ENCODE assay signal across 8 cellular contexts in the genomic region with DNA sequence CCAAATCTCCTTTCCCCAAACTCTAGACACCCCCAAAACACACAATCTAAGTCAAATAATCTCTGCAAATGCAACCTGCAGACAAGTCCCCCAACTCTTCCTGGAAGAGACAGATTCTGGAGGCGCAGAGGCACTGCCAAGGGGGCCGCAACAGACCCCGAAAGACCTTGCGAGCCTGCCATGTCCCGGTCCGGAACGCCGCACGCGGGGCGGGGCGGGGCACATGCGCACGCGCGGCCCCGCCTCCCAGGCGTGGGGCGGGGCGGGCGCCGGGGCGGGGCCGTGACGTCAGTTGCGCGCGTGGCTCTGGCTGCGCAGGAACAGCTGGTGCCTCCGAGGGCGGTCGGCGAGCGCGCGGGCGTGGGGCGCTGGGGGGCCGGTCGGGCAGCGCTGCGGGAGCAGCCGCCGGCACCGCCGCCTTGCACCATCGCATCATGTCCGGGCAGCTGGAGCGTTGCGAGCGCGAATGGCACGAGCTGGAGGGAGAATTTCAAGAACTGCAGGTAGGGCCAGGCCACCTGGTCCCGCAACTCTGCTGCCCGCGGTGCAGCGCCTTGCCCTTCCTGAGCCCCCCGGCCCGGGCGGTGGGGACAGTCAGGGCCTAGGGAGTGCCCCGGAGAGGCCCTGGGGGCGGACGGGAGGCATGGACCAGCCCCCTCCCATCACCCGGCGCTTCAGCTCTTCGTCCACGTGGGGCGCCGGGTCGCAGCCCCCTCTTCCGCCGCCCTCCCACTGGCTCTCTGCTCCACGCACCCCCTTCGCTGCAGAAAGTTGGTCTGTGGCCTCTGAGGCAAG. TPM values are rescaled to one million over a fixed set of nuclear protein-coding genes. Genes with fewer than 3 reads are reported as not detected.
DNase-seq lines count a peak whose midpoint lies in the region; ATAC-seq and TF ChIP-seq lines count a peak whose summit lies in the region.

A gene (plus strand): TSS at position 291 of the 795 bp plus-strand sequence. CDS start 144 bp downstream, at position 435.

- H3K4me1 Mint-ChIP-seq in activated CD8-positive, alpha-beta memory T cell treated with anti-CD3 and anti-CD28 coated beads, Interleukin-2, amount 10 ng/mL, durations not matched to agents 7 days and 5 days, result peaks cover 26% of the 10 kb centered on the region
- peaks cover 17% of the 10 kb centered on the region for H3K4me1 Mint-ChIP-seq in endodermal cell
- H3K4me1 Mint-ChIP-seq in mesothelial cell of epicardium, result peaks cover 19% of the 10 kb centered on the region

- H3K27ac Mint-ChIP-seq in activated CD8-positive, alpha-beta memory T cell treated with anti-CD3 and anti-CD28 coated beads, Interleukin-2, amount 10 ng/mL, durations not matched to agents 7 days and 5 days, result peak within 1 kb of the TSS; percentile 96
- peak within 1 kb of the TSS; percentile 97 for H3K27ac Mint-ChIP-seq in endodermal cell
- peak within 1 kb of the TSS; percentile 91 for H3K27ac Mint-ChIP-seq in mesothelial cell of epicardium

- H3K27ac ChIP-seq in endodermal cell (ENCODE audit: low read depth, low read length), result peak within 1 kb of the TSS; percentile 80

- DNase-seq in BE2C (peak; percentile 90), NCI-H748 (lab: John Stamatoyannopoulos, UW; ENCODE audit: unreplicated experiment) (peak; percentile 76), endodermal cell (peak; percentile 95), mesothelial cell of epicardium (ENCODE audit: low spot score in 2 of 2, unreplicated experiment in 2 of 2) (peak; percentile 79 to 88)
- peak; percentile 85 for DNase-seq in activated CD8-positive, alpha-beta memory T cell treated with anti-CD3 and anti-CD28 coated beads, Interleukin-2, amount 10 ng/mL, durations not matched to agents 7 days and 5 days
- peak; percentile 67 to 76 for DNase-seq in stimulated activated CD8-positive, alpha-beta memory T cell treated with anti-CD3 and anti-CD28 coated beads, Interleukin-2, amount 100 ng/mL, for 1 hour (ENCODE audit: low read depth in 2 of 2)

- no peaks in the 10 kb centered on the region for H3K9me3 Mint-ChIP-seq in activated CD8-positive, alpha-beta memory T cell treated with anti-CD3 and anti-CD28 coated beads, Interleukin-2, amount 10 ng/mL, durations not matched to agents 7 days and 5 days (ENCODE audit: low read depth)
- H3K9me3 Mint-ChIP-seq in endodermal cell (peaks cover 16% of the 10 kb centered on the region), mesothelial cell of epicardium (no peaks in the 10 kb centered on the region)

- peaks cover 8% of the 10 kb centered on the region for H3K36me3 ChIP-seq in BE2C
- no peaks in the 10 kb centered on the region for H3K36me3 ChIP-seq in endodermal cell (ENCODE audit: control insufficient read depth, insufficient read depth, low read length)

- H3K9me3 ChIP-seq in BE2C (no peaks in the 10 kb centered on the region), endodermal cell (ENCODE audit: control insufficient read depth, low read length) (no peaks in the 10 kb centered on the region)

- H3K4me1 ChIP-seq in BE2C (peaks cover 3% of the 10 kb centered on the region; the same call in 1 of the 2 replicates), endodermal cell (ENCODE audit: control insufficient read depth, insufficient read depth, low read length) (no peaks in the 10 kb centered on the region)

- H3K4me3 ChIP-seq in BE2C (ENCODE audit: low read depth, low read length), result peak within 1 kb of the TSS; percentile 93
- peak within 1 kb of the TSS; percentile 91 for H3K4me3 ChIP-seq in endodermal cell (ENCODE audit: low read length)

- peak; percentile 56 for ATAC-seq in GM18873 (IDR thresholded peaks at IDR 0.05; ENCODE audit: low FRiP score, unreplicated experiment)
- ATAC-seq in HG03108 (IDR thresholded peaks at IDR 0.05; ENCODE audit: unreplicated experiment), result peak; percentile 84
- ATAC-seq in activated CD8-positive, alpha-beta memory T cell treated with anti-CD3 and anti-CD28 coated beads, Interleukin-2, amount 10 ng/mL, durations not matched to agents 7 days and 5 days, result peak; percentile 89

- H3K27me3 ChIP-seq in BE2C (no peaks in the 10 kb centered on the region), endodermal cell (ENCODE audit: control insufficient read depth, insufficient read depth, low read length, poor library complexity, severe bottlenecking) (no peaks in the 10 kb centered on the region)

- TF ChIP-seq CTCF in BE2C (IDR thresholded peaks at IDR 0.05; ENCODE audit: low read depth, low read length), result 0 out of 2 replicates have a peak, but pooled peaks have one; percentile 5
- TF ChIP-seq CTCF in endodermal cell (conservative IDR thresholded peaks at IDR 0.05), result peak; percentile 47
- TF ChIP-seq CTCF in mesothelial cell of epicardium (IDR thresholded peaks at IDR 0.05; ENCODE audit: unreplicated experiment), result no peak

- H3K4me3 Mint-ChIP-seq in activated CD8-positive, alpha-beta memory T cell treated with anti-CD3 and anti-CD28 coated beads, Interleukin-2, amount 10 ng/mL, durations not matched to agents 7 days and 5 days, result peak within 1 kb of the TSS; percentile 99
- peak within 1 kb of the TSS; percentile 81 for H3K4me3 Mint-ChIP-seq in endodermal cell
- peak within 1 kb of the TSS; percentile 91 for H3K4me3 Mint-ChIP-seq in mesothelial cell of epicardium

- peak within 1 kb of the TSS; percentile 90 for H3K9ac ChIP-seq in endodermal cell (ENCODE audit: extremely low read depth, low read length, poor library complexity, severe bottlenecking)

- 0% methylated on average over 29 to 74 of the region's 74 CpGs for WGBS in endodermal cell (ENCODE audit: insufficient coverage in 1 of 2, insufficient read length in 1 of 2), 2 experiments

- no peaks in the 10 kb centered on the region for H3K36me3 Mint-ChIP-seq in activated CD8-positive, alpha-beta memory T cell treated with anti-CD3 and anti-CD28 coated beads, Interleukin-2, amount 10 ng/mL, durations not matched to agents 7 days and 5 days
- peaks cover 11% of the 10 kb centered on the region for H3K36me3 Mint-ChIP-seq in endodermal cell (ENCODE audit: low read depth)
- no peaks in the 10 kb centered on the region for H3K36me3 Mint-ChIP-seq in mesothelial cell of epicardium

- CTCF ChIA-PET in activated CD8-positive, alpha-beta memory T cell treated with anti-CD3 and anti-CD28 coated beads, Interleukin-2, amount 10 ng/mL, durations not matched to agents 7 days and 5 days (lab: Charles Lee), result interaction anchor here (0.6 to 6.6 kb wide), 15 partner anchors 11 to 207 kb away, joined by 3 to 74 read pairs (median 5); a partner anchor contains a TSS

- no peaks in the 10 kb centered on the region for H3K27me3 Mint-ChIP-seq in activated CD8-positive, alpha-beta memory T cell treated with anti-CD3 and anti-CD28 coated beads, Interleukin-2, amount 10 ng/mL, durations not matched to agents 7 days and 5 days
- H3K27me3 Mint-ChIP-seq in endodermal cell (ENCODE audit: insufficient read depth) (peaks cover 5% of the 10 kb centered on the region), mesothelial cell of epicardium (ENCODE audit: low read depth) (no peaks in the 10 kb centered on the region)

RNA-seq across cellular contexts. Expression of the gene that starts here (rescaled TPM):
- polyA plus RNA-seq in BE2C (2012; ENCODE audit: insufficient read depth, insufficient read length, low read depth), result 15.7 TPM
- 10 to 100 TPM in 1 of 2 experiments, 1 to 10 TPM in 1; 8.8 to 11.0 TPM for total RNA-seq in activated CD8-positive, alpha-beta memory T cell treated with anti-CD3 and anti-CD28 coated beads, Interleukin-2, amount 10 ng/mL, durations not matched to agents 7 days and 5 days
- 10 to 100 TPM; 21.8 to 25.3 TPM for total RNA-seq in endodermal cell
- polyA plus RNA-seq in endodermal cell (2013, experiment 1 of 2), result 11.6 TPM
- 8.8 TPM for polyA plus RNA-seq in endodermal cell (2013, experiment 2 of 2)
- total RNA-seq in mesothelial cell of epicardium, result 22.3 to 22.8 TPM (median 22.4 TPM) in 3 replicates

Comparison
In these comparisons a context has a peak if more than half of its experiments do, and no peak if none do; other contexts are left out.
1. Peak in every context shown above with its lines: DNase-seq, ATAC-seq, H3K4me3 ChIP-seq and H3K27ac ChIP-seq.